Comparison of ENCODE assay signal across 23 cellular contexts in genomic region chrX:130018143-130018542, GRCh38. TPM values are rescaled to one million over a fixed set of nuclear protein-coding genes. Genes with fewer than 3 reads are reported as not detected.
DNase-seq lines count a peak whose midpoint lies in the region; ATAC-seq, FAIRE-seq and TF ChIP-seq lines count a peak whose summit lies in the region.
"Had no signal": no experiment of that assay in that cellular context is flagged by ENCODE, and none has a peak within 500 bp of the region (broad histone marks: within the 10 kb centered on the region; RNA-seq: fewer than 3 reads in every experiment).

No MANE protein-coding gene starts in this region.

- H3K27me3 Mint-ChIP-seq in CD8-positive, alpha-beta T cell (ENCODE audit: low read depth) = no peaks in the 10 kb centered on the region
- no peaks in the 10 kb centered on the region for H3K27me3 Mint-ChIP-seq in astrocyte (ENCODE audit: low read depth, unreplicated experiment)
- H3K27me3 Mint-ChIP-seq: CD4-positive, alpha-beta memory T cell; CD4-positive, CD25-positive, alpha-beta regulatory T cell had no signal

- no peak overlapping the region for H3K4me3 Mint-ChIP-seq in CD8-positive, alpha-beta T cell
- H3K4me3 Mint-ChIP-seq in astrocyte (ENCODE audit: unreplicated experiment) = no peak overlapping the region
- H3K4me3 Mint-ChIP-seq: CD14-positive monocyte; CD4-positive, alpha-beta memory T cell; CD4-positive, CD25-positive, alpha-beta regulatory T cell had no signal

- no peaks in the 10 kb centered on the region for H3K9me3 ChIP-seq in CD8-positive, alpha-beta T cell (ENCODE audit: low read length)
- H3K9me3 ChIP-seq in HEK293 (ENCODE audit: control insufficient read depth, insufficient read depth, low read depth, low read length) (no peaks in the 10 kb centered on the region), astrocyte (ENCODE audit: insufficient read depth, low read depth, low read length) (no peaks in the 10 kb centered on the region), vagina (no peaks in the 10 kb centered on the region)
- H3K9me3 ChIP-seq: BE2C, BLaER1, Caco-2 had no signal

- no peaks in the 10 kb centered on the region for H3K9me3 Mint-ChIP-seq in CD8-positive, alpha-beta T cell
- no peaks in the 10 kb centered on the region for H3K9me3 Mint-ChIP-seq in astrocyte (ENCODE audit: unreplicated experiment)
- H3K9me3 Mint-ChIP-seq: CD14-positive monocyte; CD4-positive, CD25-positive, alpha-beta regulatory T cell had no signal

- H3K27ac ChIP-seq in CD8-positive, alpha-beta T cell (ENCODE audit: low read depth, low read length) = no peak overlapping the region
- H3K27ac ChIP-seq in HEK293 (ENCODE audit: extremely low read depth, low read depth, low read length) = no peak overlapping the region
- no peak overlapping the region for H3K27ac ChIP-seq in astrocyte (ENCODE audit: low read depth, low read length)
- H3K27ac ChIP-seq in vagina = no peak overlapping the region
- H3K27ac ChIP-seq: BLaER1 had no signal

- DNase-seq in CD8-positive, alpha-beta T cell = no peak
- no peak for DNase-seq in astrocyte (ENCODE audit: low read depth)
- no peak for DNase-seq in mucosa of gallbladder (ENCODE audit: low spot score)
- no peak for DNase-seq in stimulated activated naive CD8-positive, alpha-beta T cell treated with anti-CD3 and anti-CD28 coated beads, Interleukin-15, Interleukin-2, amounts not matched to agents 100 U/mL and 50 U/mL, for 24 hours
- no peak for DNase-seq in vagina (ENCODE audit: extremely low spot score in 2 of 2)
- DNase-seq: 8988T; ACHN; BE2C; C1 segment of cervical spinal cord; Caco-2; Calu3; CD4-positive, alpha-beta memory T cell; CD4-positive, CD25-positive, alpha-beta regulatory T cell; DMS79 treated with DMSO at 0.1 percent for 48 hours; GF-D8 had no signal

- H3K4me2 ChIP-seq in astrocyte (ENCODE audit: low read length) = no peak overlapping the region
- H3K4me2 ChIP-seq: BLaER1 had no signal

- H3K4me3 ChIP-seq in CD8-positive, alpha-beta T cell (ENCODE audit: low read depth, low read length) = no peak overlapping the region
- no peak overlapping the region for H3K4me3 ChIP-seq in HEK293 (ENCODE audit: low read depth, low read length)
- no peak overlapping the region for H3K4me3 ChIP-seq in astrocyte (ENCODE audit: insufficient read depth, low read depth, low read length)
- H3K4me3 ChIP-seq in vagina = no peak overlapping the region
- H3K4me3 ChIP-seq: BLaER1 had no signal

- H3K27me3 ChIP-seq in CD8-positive, alpha-beta T cell (ENCODE audit: insufficient read depth, low read length) = no peaks in the 10 kb centered on the region
- H3K27me3 ChIP-seq in astrocyte (ENCODE audit: insufficient read depth, low read length) = no peaks in the 10 kb centered on the region
- H3K27me3 ChIP-seq in vagina = no peaks in the 10 kb centered on the region
- H3K27me3 ChIP-seq: BE2C had no signal

- intact Hi-C loops in CD8-positive, alpha-beta T cell (cut with DNase I, micrococcal nuclease) = no loop called here
- intact Hi-C loops in vagina (cut with DNase I) = no loop called here

- H3K36me3 Mint-ChIP-seq in CD8-positive, alpha-beta T cell = peaks cover 57% of the 10 kb centered on the region
- H3K36me3 Mint-ChIP-seq in astrocyte (ENCODE audit: low read depth, unreplicated experiment) = peaks cover 10% of the 10 kb centered on the region

- no peaks in the 10 kb centered on the region for H3K79me2 ChIP-seq in astrocyte (ENCODE audit: insufficient read depth, low read length)

- ATAC-seq in CD8-positive, alpha-beta T cell = no peak
- no peak for ATAC-seq in stimulated activated naive CD8-positive, alpha-beta T cell treated with anti-CD3 and anti-CD28 coated beads, Interleukin-15, Interleukin-2, amounts not matched to agents 100 U/mL and 50 U/mL, for 24 hours

- H3K4me1 ChIP-seq in CD8-positive, alpha-beta T cell (ENCODE audit: insufficient read depth, low read length) = no peaks in the 10 kb centered on the region
- H3K4me1 ChIP-seq in HEK293 (ENCODE audit: control insufficient read depth, insufficient read depth, low read length) (no peaks in the 10 kb centered on the region), astrocyte (ENCODE audit: insufficient read depth, low read length) (no peaks in the 10 kb centered on the region), vagina (no peaks in the 10 kb centered on the region)
- H3K4me1 ChIP-seq: BE2C, BLaER1, Caco-2 had no signal

- H2AFZ ChIP-seq in astrocyte (ENCODE audit: low read depth, low read length) = no peak overlapping the region

- POLR2A ChIA-PET in CD8-positive, alpha-beta T cell (lab: Charles Lee) = no interaction called here
- POLR2A ChIA-PET in HEK293 (lab: Yijun Ruan, JAX) = no interaction called here

- FAIRE-seq in astrocyte (lab: Jason Lieb, UNC) = peak; percentile 49
- FAIRE-seq: A204.1, D721Med, G401.6, GM12891, GM19239 had no signal

- peak overlapping the region; percentile 37 for H3K27ac Mint-ChIP-seq in CD8-positive, alpha-beta T cell
- H3K27ac Mint-ChIP-seq in astrocyte (ENCODE audit: unreplicated experiment) = no peak overlapping the region
- H3K27ac Mint-ChIP-seq: CD4-positive, CD25-positive, alpha-beta regulatory T cell had no signal

- H3K9ac ChIP-seq in astrocyte (ENCODE audit: low read length) = no peak overlapping the region
- H3K9ac ChIP-seq: BLaER1 had no signal

- no peaks in the 10 kb centered on the region for H4K20me1 ChIP-seq in astrocyte (ENCODE audit: insufficient read depth, low read length)

- no peak for TF ChIP-seq CTCF in CD8-positive, alpha-beta T cell (IDR thresholded peaks at IDR 0.05)
- TF ChIP-seq CTCF in HEK293 (tag by site-specific recombination; IDR thresholded peaks at IDR 0.05) (no peak), astrocyte (IDR thresholded peaks at IDR 0.05; ENCODE audit: insufficient read depth, low read depth, low read length) (no peak), vagina (IDR thresholded peaks at IDR 0.05) (no peak)

- CTCF ChIA-PET in CD8-positive, alpha-beta T cell (lab: Charles Lee) = interaction anchor here (1.2 to 1.8 kb wide), 4 partner anchors 10 to 380 kb away, joined by 3 to 13 read pairs (median 6); no protein-coding TSS in a partner anchor
- CTCF ChIA-PET in HEK293 (lab: Yijun Ruan, JAX) = interaction anchor here (0.6 to 5.5 kb wide), 4 partner anchors 10 to 407 kb away, joined by 3 to 40 read pairs (median 6); no protein-coding TSS in a partner anchor

- H3K4me1 Mint-ChIP-seq in CD8-positive, alpha-beta T cell (ENCODE audit: low read depth) = no peaks in the 10 kb centered on the region
- H3K4me1 Mint-ChIP-seq in astrocyte (ENCODE audit: low read depth, unreplicated experiment) = peaks cover 2% of the 10 kb centered on the region

- no peak for TF ChIP-seq POLR2A in vagina (IDR thresholded peaks at IDR 0.05)

- H3K36me3 ChIP-seq in CD8-positive, alpha-beta T cell (ENCODE audit: insufficient read depth, low read length) = no peaks in the 10 kb centered on the region
- H3K36me3 ChIP-seq in HEK293 (ENCODE audit: control insufficient read depth in 2 of 2, insufficient read depth in 1 of 2, low read length in 2 of 2) = peaks cover 15 to 79% of the 10 kb centered on the region in 2 experiments
- peaks cover 2% of the 10 kb centered on the region for H3K36me3 ChIP-seq in astrocyte (ENCODE audit: insufficient read depth, low read length)
- peaks cover 0 to 11% of the 10 kb centered on the region in 2 donors for H3K36me3 ChIP-seq in vagina
- H3K36me3 ChIP-seq: BE2C had no signal

TF ChIP-seq in HEK293, 187 proteins besides CTCF, POLR2A, EP300 and RAD21:
- TF ChIP-seq ZNF621 (tag by site-specific recombination; IDR thresholded peaks at IDR 0.05) (no peak), WT1 (tag by site-specific recombination; IDR thresholded peaks at IDR 0.05) (peak; percentile 83), FEZF1 (tag by site-specific recombination; IDR thresholded peaks at IDR 0.05) (no peak), KLF16 (tag by site-specific recombination; IDR thresholded peaks at IDR 0.05) (no peak), ZNF645 (tag by site-specific recombination; IDR thresholded peaks at IDR 0.05) (no peak), ZNF24 (tag by site-specific recombination; IDR thresholded peaks at IDR 0.05) (no peak), ZNF664 (tag by site-specific recombination; IDR thresholded peaks at IDR 0.05) (peak; percentile 80)
TF ChIP-seq in HEK293: peak in this region for 2.

RNA-seq across cellular contexts. Expression of gene BCORL1, which starts 35.7 kb away (rescaled TPM):
- total RNA-seq in CD8-positive, alpha-beta T cell = 1 to 10 TPM; 2.1 to 2.4 TPM
- 20.0 and 22.3 TPM in 2 replicates for total RNA-seq in astrocyte
- total RNA-seq in mucosa of gallbladder = 12.4 TPM
- total RNA-seq in vagina = 6.1 TPM
